26 cellular contexts compared by ENCODE assay signal in the genomic region with DNA sequence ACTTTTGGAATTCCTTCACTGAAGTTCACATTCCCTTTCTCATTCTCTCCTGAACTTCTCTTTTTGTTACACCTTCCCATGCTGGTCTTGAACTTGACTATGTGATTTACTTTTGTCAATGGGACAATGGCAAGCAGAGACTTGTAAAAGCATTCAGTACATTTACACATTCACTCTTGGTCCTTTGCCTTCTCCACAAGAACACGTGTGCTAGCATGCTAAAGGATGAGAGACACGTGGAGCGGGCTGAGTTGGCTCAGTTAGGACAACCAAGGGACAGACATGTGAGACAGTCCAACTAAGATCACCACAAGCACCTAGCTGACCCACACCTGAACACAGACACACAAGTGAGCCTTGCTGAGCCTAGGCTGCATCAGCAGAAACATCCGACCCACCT.
DNase-seq lines count a peak whose midpoint lies in the region; ATAC-seq, FAIRE-seq and TF ChIP-seq lines count a peak whose summit lies in the region.
"Had no signal": no experiment of that assay in that cellular context is flagged by ENCODE, and none has a peak within 500 bp of the region (broad histone marks: within the 10 kb centered on the region; RNA-seq: fewer than 3 reads in every experiment).

No MANE protein-coding gene starts in this region.

- no peak overlapping the region for H3K4ac ChIP-seq in IMR-90 (ENCODE audit: low read depth, low read length)

- H3K27ac Mint-ChIP-seq in MCF 10A (ENCODE audit: low read depth, unreplicated experiment): no peak overlapping the region
- H3K27ac Mint-ChIP-seq: CD14-positive monocyte; CD4-positive, alpha-beta memory T cell; CD4-positive, CD25-positive, alpha-beta regulatory T cell; CD8-positive, alpha-beta memory T cell had no signal

- BruUV-seq in mammary epithelial cell (replicated peaks; lab: Mats Ljungman, UMichigan) (no TSS peak), MCF 10A (replicated peaks; lab: Mats Ljungman, UMichigan) (no TSS peak), IMR-90 (replicated peaks; lab: Mats Ljungman, UMichigan) (no TSS peak)

- H3K4me2 ChIP-seq in mammary epithelial cell (ENCODE audit: insufficient read depth, low read depth, low read length): no peak overlapping the region
- no peak overlapping the region for H3K4me2 ChIP-seq in IMR-90 (ENCODE audit: low read depth, low read length)
- H3K4me2 ChIP-seq: BLaER1 had no signal

- H3K79me2 ChIP-seq in mammary epithelial cell (ENCODE audit: insufficient read depth, low read length): no peaks in the 10 kb centered on the region

- ATAC-seq in IMR-90 (ENCODE audit: low read depth): no peak
- ATAC-seq: GM12878 had no signal

- H2AFZ ChIP-seq in mammary epithelial cell (ENCODE audit: low read depth, low read length) (peak overlapping the region; percentile 14), IMR-90 (replicated peaks; ENCODE audit: low read length, poor library complexity) (peak overlapping the region; percentile 28)

- H4K5ac ChIP-seq in IMR-90 (ENCODE audit: low read depth, low read length): no peak overlapping the region

- H3K9me3 Mint-ChIP-seq in MCF 10A (ENCODE audit: unreplicated experiment): no peaks in the 10 kb centered on the region
- H3K9me3 Mint-ChIP-seq: CD4-positive, alpha-beta memory T cell; CD8-positive, alpha-beta memory T cell had no signal

- TF ChIP-seq CTCF in mammary epithelial cell (conservative IDR thresholded peaks at IDR 0.05 in 1 of 2, IDR thresholded peaks at IDR 0.05 in 1 of 2; ENCODE audit: extremely low read depth in 1 of 2, insufficient read depth in 1 of 2, low read depth in 1 of 2, low read length in 2 of 2) (no peak), MCF 10A (IDR thresholded peaks at IDR 0.05; ENCODE audit: unreplicated experiment) (no peak), IMR-90 (conservative IDR thresholded peaks at IDR 0.05; ENCODE audit: low read depth, low read length) (no peak), bronchial epithelial cell (IDR thresholded peaks at IDR 0.05; ENCODE audit: insufficient read depth, low read length, severe bottlenecking) (no peak)

- no peak overlapping the region for H3K56ac ChIP-seq in IMR-90 (ENCODE audit: extremely low read depth, insufficient read depth, low read length)

- intact Hi-C loops in mammary epithelial cell (cut with micrococcal nuclease): no loop called here
- intact Hi-C loops in MCF 10A (cut with micrococcal nuclease): no loop called here
- intact Hi-C loops in IMR-90 (cut with micrococcal nuclease): no loop called here

- no peak overlapping the region for H2BK20ac ChIP-seq in IMR-90 (ENCODE audit: low read depth, low read length)

- FAIRE-seq in bronchial epithelial cell (lab: Jason Lieb, UNC): no peak
- FAIRE-seq: A204.1, GM12878, GM12892, GM18507 had no signal

- H2BK5ac ChIP-seq in IMR-90 (ENCODE audit: low read depth, low read length, poor library complexity, severe bottlenecking): no peak overlapping the region

- TF ChIP-seq RAD21 in IMR-90 (IDR thresholded peaks at IDR 0.05; ENCODE audit: low read length): no peak

- no peaks in the 10 kb centered on the region for H3K36me3 Mint-ChIP-seq in MCF 10A (ENCODE audit: insufficient read depth, unreplicated experiment)
- H3K36me3 Mint-ChIP-seq: CD14-positive monocyte; CD4-positive, alpha-beta memory T cell; CD4-positive, CD25-positive, alpha-beta regulatory T cell; CD8-positive, alpha-beta memory T cell had no signal

- no peaks in the 10 kb centered on the region for H3K9me3 ChIP-seq in mammary epithelial cell (replicated peaks; ENCODE audit: insufficient read depth, low read length)
- H3K9me3 ChIP-seq in IMR-90 (ENCODE audit: control insufficient read depth, insufficient read depth, low read length): no peaks in the 10 kb centered on the region
- H3K9me3 ChIP-seq in SJCRH30 (replicated peaks): no peaks in the 10 kb centered on the region
- H3K9me3 ChIP-seq: BE2C, BLaER1 had no signal

- no peak overlapping the region for H4K91ac ChIP-seq in IMR-90 (ENCODE audit: insufficient read depth, low read depth, low read length)

- H2BK15ac ChIP-seq in IMR-90 (ENCODE audit: low read depth, low read length): no peak overlapping the region

- no peak overlapping the region for H2AK5ac ChIP-seq in IMR-90 (ENCODE audit: low read depth, low read length)

- dilution Hi-C loops in mammary epithelial cell (cut with HindIII; ENCODE audit: low sequenced_read_pairs) (no loop called here), IMR-90 (cut with HindIII; ENCODE audit: low sequenced_read_pairs, unreplicated experiment) (no loop called here)

- no peak overlapping the region for H2AK9ac ChIP-seq in IMR-90 (replicated peaks; ENCODE audit: low read depth, low read length, poor library complexity)

- H3K18ac ChIP-seq in IMR-90 (ENCODE audit: low read depth, low read length): no peak overlapping the region

- H3K23ac ChIP-seq in IMR-90 (ENCODE audit: low read depth, low read length): no peak overlapping the region

- H3K36me3 ChIP-seq in mammary epithelial cell (ENCODE audit: insufficient read depth, low read length): no peaks in the 10 kb centered on the region
- H3K36me3 ChIP-seq in IMR-90 (ENCODE audit: control insufficient read depth, insufficient read depth, low read length): no peaks in the 10 kb centered on the region
- H3K36me3 ChIP-seq in bronchial epithelial cell (ENCODE audit: control insufficient read depth, insufficient read depth, low read length): no peaks in the 10 kb centered on the region
- H3K36me3 ChIP-seq in SJCRH30: no peaks in the 10 kb centered on the region
- H3K36me3 ChIP-seq: BE2C, BLaER1 had no signal

- H4K20me1 ChIP-seq in mammary epithelial cell (ENCODE audit: insufficient read depth, low read length): no peaks in the 10 kb centered on the region
- H4K20me1 ChIP-seq in IMR-90 (ENCODE audit: insufficient read depth, low read length): no peaks in the 10 kb centered on the region
- H4K20me1 ChIP-seq: BLaER1 had no signal

- H3K4me1 ChIP-seq in mammary epithelial cell (ENCODE audit: insufficient read depth, low read length) (peaks cover 17% of the 10 kb centered on the region), IMR-90 (ENCODE audit: control insufficient read depth, insufficient read depth, low read length) (no peaks in the 10 kb centered on the region), SJCRH30 (no peaks in the 10 kb centered on the region)
- H3K4me1 ChIP-seq: BLaER1 had no signal

- H3K4me3 Mint-ChIP-seq in MCF 10A (ENCODE audit: unreplicated experiment): no peak overlapping the region
- H3K4me3 Mint-ChIP-seq: CD14-positive monocyte; CD4-positive, alpha-beta memory T cell; CD4-positive, CD25-positive, alpha-beta regulatory T cell; CD8-positive, alpha-beta memory T cell had no signal

- TF ChIP-seq POLR2A in IMR-90 (IDR thresholded peaks at IDR 0.05; ENCODE audit: low read depth, low read length): no peak

- H3K27ac ChIP-seq in mammary epithelial cell (ENCODE audit: insufficient read depth, low read depth, low read length): no peak overlapping the region
- H3K27ac ChIP-seq in IMR-90 (ENCODE audit: insufficient read depth, low read length): no peak overlapping the region
- no peak overlapping the region for H3K27ac ChIP-seq in epithelial cell of prostate
- H3K27ac ChIP-seq in SJCRH30: no peak overlapping the region
- H3K27ac ChIP-seq: BLaER1 had no signal

- H3K27me3 Mint-ChIP-seq in MCF 10A (ENCODE audit: insufficient read depth, unreplicated experiment): no peaks in the 10 kb centered on the region
- H3K27me3 Mint-ChIP-seq: CD4-positive, CD25-positive, alpha-beta regulatory T cell had no signal

- H3K4me3 ChIP-seq in mammary epithelial cell (replicated peaks in 1 of 3; ENCODE audit: insufficient read depth in 1 of 3, low read depth in 2 of 3, low read length in 3 of 3) (no peak overlapping the region), IMR-90 (ENCODE audit: insufficient read depth, low read depth, low read length) (no peak overlapping the region), bronchial epithelial cell (ENCODE audit: low read depth, low read length) (no peak overlapping the region), SJCRH30 (no peak overlapping the region)
- H3K4me3 ChIP-seq: BLaER1, GM12878 had no signal

- DNase-seq in mammary epithelial cell: peak; percentile 24
- no peak for DNase-seq in MCF 10A (ENCODE audit: unreplicated experiment)
- no peak for DNase-seq in IMR-90
- DNase-seq in bronchial epithelial cell (ENCODE audit: low read depth): peak; percentile 74
- peak; percentile 10 for DNase-seq in epithelial cell of prostate (ENCODE audit: low read depth, low spot score)
- DNase-seq in SJCRH30: no peak
- DNase-seq in occipital lobe (lab: John Stamatoyannopoulos, UW): no peak
- no peak for DNase-seq in NCI-H1092 treated with DMSO at 0.1 percent for 48 hours (lab: John Stamatoyannopoulos, UW)
- DNase-seq: 8988T; ACHN; BE2C; C1 segment of cervical spinal cord; CD4-positive, alpha-beta memory T cell; CD4-positive, CD25-positive, alpha-beta regulatory T cell; CD8-positive, alpha-beta memory T cell; COR-L47; DMS 273 treated with DMSO at 0.1 percent for 48 hours; DND-41; EL; GDM1 had no signal

- H3K27me3 ChIP-seq in mammary epithelial cell (ENCODE audit: insufficient read depth, low read length) (no peaks in the 10 kb centered on the region), IMR-90 (ENCODE audit: control insufficient read depth, insufficient read depth, low read length) (peaks cover 2% of the 10 kb centered on the region; the same call in 1 of the 2 replicates), bronchial epithelial cell (ENCODE audit: control insufficient read depth, insufficient read depth, low read length) (no peaks in the 10 kb centered on the region), SJCRH30 (peaks cover 2% of the 10 kb centered on the region; the same call in 1 of the 2 replicates)
- H3K27me3 ChIP-seq: BE2C, BLaER1 had no signal

- no peaks in the 10 kb centered on the region for H3K4me1 Mint-ChIP-seq in MCF 10A (ENCODE audit: insufficient read depth, unreplicated experiment)
- H3K4me1 Mint-ChIP-seq: CD14-positive monocyte; CD4-positive, alpha-beta memory T cell; CD4-positive, CD25-positive, alpha-beta regulatory T cell; CD8-positive, alpha-beta memory T cell had no signal

- H3K9me1 ChIP-seq in IMR-90 (ENCODE audit: insufficient read depth, low read length): no peaks in the 10 kb centered on the region

- in situ Hi-C loops in mammary epithelial cell (cut with MboI; ENCODE audit: low sequenced_read_pairs in 2 of 2): no loop called here
- in situ Hi-C loops in IMR-90 (cut with MboI; ENCODE audit: low sequenced_read_pairs): no loop called here

- no peak overlapping the region for H3K9ac ChIP-seq in mammary epithelial cell (ENCODE audit: insufficient read depth, low read length)
- H3K9ac ChIP-seq in IMR-90 (ENCODE audit: low read depth, low read length): no peak overlapping the region
- H3K9ac ChIP-seq: BLaER1 had no signal

- no peaks in the 10 kb centered on the region for H3K79me1 ChIP-seq in IMR-90 (ENCODE audit: low read depth in 1 of 2, low read length in 2 of 2)

- CTCF ChIA-PET in mammary epithelial cell (lab: Charles Lee; ENCODE audit: low non-redundant PET) (no interaction called here), MCF 10A (lab: Yijun Ruan, JAX) (interaction anchor here (1.0 to 1.5 kb wide), 3 partner anchors 16 to 522 kb away, joined by 4 to 6 read pairs (median 4); no protein-coding TSS in a partner anchor), IMR-90 (lab: Yijun Ruan, JAX) (no interaction called here)

- H4K8ac ChIP-seq in IMR-90 (ENCODE audit: low read depth in 2 of 2, low read length in 2 of 2): no peak overlapping the region

- H3K14ac ChIP-seq in IMR-90 (replicated peaks; ENCODE audit: low read depth, low read length): no peak overlapping the region

- no peak overlapping the region for H2BK120ac ChIP-seq in IMR-90 (ENCODE audit: low read depth, low read length)

- WGBS in mammary epithelial cell (ENCODE audit: low coverage, missing lambda C conversion rate): 56% methylated on average over 4 of the region's 4 CpGs
- no CpG with 5 or more reads among the region's 4 CpGs for WGBS in IMR-90 (ENCODE audit: extremely low coverage in 2 of 2, insufficient read length in 1 of 2), 2 experiments

- POLR2A ChIA-PET in MCF 10A (lab: Yijun Ruan, JAX) (interaction anchor here (0.6 kb wide), 1 partner anchor 26 kb away, joined by 3 read pairs; no protein-coding TSS in a partner anchor), IMR-90 (lab: Charles Lee; ENCODE audit: unreplicated experiment) (no interaction called here)

Comparison
In these comparisons a context has a peak if more than half of its experiments do, and no peak if none do; other contexts are left out.
1. DNase-seq: peak in mammary epithelial cell (single experiment), bronchial epithelial cell (single experiment) and epithelial cell of prostate (single experiment); none in MCF 10A (single experiment), IMR-90 (single experiment), SJCRH30 (0 of 2), occipital lobe (single experiment) and NCI-H1092 treated with DMSO at 0.1 percent for 48 hours (single experiment).